21 cellular contexts compared by ENCODE assay signal in genomic region chr4:77163636-77164035, GRCh38. TPM values are rescaled to one million over a fixed set of nuclear protein-coding genes. Genes with fewer than 3 reads are reported as not detected.
A peak's percentile ranks its signal among the peaks of the same experiment; 100 is the strongest.
DNase-seq lines count a peak whose midpoint lies in the region; ATAC-seq, FAIRE-seq and TF ChIP-seq lines count a peak whose summit lies in the region.
"Had no signal": no experiment of that assay in that cellular context is flagged by ENCODE, and none has a peak within 500 bp of the region (broad histone marks: within the 10 kb centered on the region; RNA-seq: fewer than 3 reads in every experiment).

No MANE protein-coding gene starts in this region.

- H4K20me1 ChIP-seq in Loucy (ENCODE audit: insufficient read depth, low read length, poor library complexity, severe bottlenecking): peaks cover 100% of the 10 kb centered on the region

- peak overlapping the region; percentile 68 for H3K4me2 ChIP-seq in Loucy (ENCODE audit: low read depth, low read length, poor library complexity, severe bottlenecking)
- H3K4me2 ChIP-seq in trophoblast cell (ENCODE audit: low read length): no peak overlapping the region

- no peaks in the 10 kb centered on the region for H3K9me2 ChIP-seq in Loucy (replicated peaks; ENCODE audit: low read depth, low read length)

- H2AFZ ChIP-seq in Loucy (ENCODE audit: low read length) (no peak overlapping the region), trophoblast cell (ENCODE audit: insufficient read depth, low read length, poor library complexity) (no peak overlapping the region)

- H3K4me3 Mint-ChIP-seq in endothelial cell (ENCODE audit: unreplicated experiment) (peak overlapping the region; percentile 43), mesothelial cell of epicardium (no peak overlapping the region)
- H3K4me3 Mint-ChIP-seq in stimulated activated memory B cell treated with anti-CD40 and anti-IgM and Interleukin-4, amounts not matched to agents 10 μg/mL and 1 μg/mL and 100 μg/mL, for 72 hours: no peak overlapping the region
- H3K4me3 Mint-ChIP-seq: CD4-positive, alpha-beta memory T cell; H9 had no signal

- H3K23ac ChIP-seq in trophoblast cell (ENCODE audit: low read length): no peak overlapping the region

- H3K4me1 ChIP-seq in Loucy (ENCODE audit: insufficient read depth, low read length, poor library complexity, severe bottlenecking): peaks cover 81% of the 10 kb centered on the region
- H3K4me1 ChIP-seq in trophoblast cell (ENCODE audit: control insufficient read depth in 1 of 2, insufficient read depth in 2 of 2, low read length in 2 of 2): peaks cover 0 to 2% of the 10 kb centered on the region in 2 experiments
- H3K4me1 ChIP-seq in ascending aorta: peaks cover 0 to 6% of the 10 kb centered on the region in 2 donors

- H3K27me3 ChIP-seq in Loucy (ENCODE audit: insufficient read depth, low read length, poor library complexity, severe bottlenecking) (no peaks in the 10 kb centered on the region), trophoblast cell (ENCODE audit: insufficient read depth, low read length) (no peaks in the 10 kb centered on the region), ascending aorta (no peaks in the 10 kb centered on the region)

- TF ChIP-seq POLR2A in GM12891 (IDR thresholded peaks at IDR 0.05; ENCODE audit: low read depth, low read length): no peak

- no peak overlapping the region for H2AK5ac ChIP-seq in trophoblast cell (ENCODE audit: low read length)

- H3K9me3 Mint-ChIP-seq in endothelial cell (ENCODE audit: unreplicated experiment): no peaks in the 10 kb centered on the region
- no peaks in the 10 kb centered on the region for H3K9me3 Mint-ChIP-seq in mesothelial cell of epicardium
- no peaks in the 10 kb centered on the region for H3K9me3 Mint-ChIP-seq in stimulated activated memory B cell treated with anti-CD40 and anti-IgM and Interleukin-4, amounts not matched to agents 10 μg/mL and 1 μg/mL and 100 μg/mL, for 72 hours
- H3K9me3 Mint-ChIP-seq: CD4-positive, alpha-beta memory T cell; H9 had no signal

- no peak for FAIRE-seq in GM12891 (lab: Jason Lieb, UNC)
- FAIRE-seq: HepG2 had no signal

- H3K27me3 Mint-ChIP-seq in endothelial cell (ENCODE audit: unreplicated experiment) (no peaks in the 10 kb centered on the region), mesothelial cell of epicardium (ENCODE audit: low read depth) (no peaks in the 10 kb centered on the region)
- no peaks in the 10 kb centered on the region for H3K27me3 Mint-ChIP-seq in stimulated activated memory B cell treated with anti-CD40 and anti-IgM and Interleukin-4, amounts not matched to agents 10 μg/mL and 1 μg/mL and 100 μg/mL, for 72 hours
- H3K27me3 Mint-ChIP-seq: CD4-positive, alpha-beta memory T cell had no signal

- peaks cover under 1% of the 10 kb centered on the region for H3K79me1 ChIP-seq in trophoblast cell (ENCODE audit: low read length)

- H3K36me3 Mint-ChIP-seq in endothelial cell (ENCODE audit: low read depth, unreplicated experiment) (peaks cover 42% of the 10 kb centered on the region), mesothelial cell of epicardium (peaks cover 53% of the 10 kb centered on the region)
- peaks cover 62% of the 10 kb centered on the region for H3K36me3 Mint-ChIP-seq in stimulated activated memory B cell treated with anti-CD40 and anti-IgM and Interleukin-4, amounts not matched to agents 10 μg/mL and 1 μg/mL and 100 μg/mL, for 72 hours

- H2BK120ac ChIP-seq in trophoblast cell (ENCODE audit: insufficient read depth, low read length, poor library complexity): no peak overlapping the region

- no peak for DNase-seq in endothelial cell (ENCODE audit: low spot score)
- no peak for DNase-seq in mesothelial cell of epicardium (ENCODE audit: low spot score in 2 of 2, unreplicated experiment in 2 of 2)
- DNase-seq in trophoblast cell: no peak
- DNase-seq in ascending aorta (ENCODE audit: low spot score in 2 of 2): no peak
- no peak for DNase-seq in SKM-1 treated with dmso at 0.1 percent for 144 hours (lab: John Stamatoyannopoulos, UW; ENCODE audit: unreplicated experiment)
- DNase-seq in GM12891 (ENCODE audit: insufficient read length, low spot score): no peak
- DNase-seq: AML-193; CD4-positive, alpha-beta memory T cell; DMS79; H9; KBM-7; MV-4-11; NCI-H187; NCI-H2107; NCI-H510A; NCI-H774; Right ventricle myocardium superior had no signal

- intact Hi-C loops in ascending aorta (cut with DNase I): loop anchor here (2.0 kb wide), 1 partner anchor 213 kb away; no protein-coding TSS in a partner anchor

- H3K36me3 ChIP-seq in Loucy (ENCODE audit: insufficient read depth, low read length): peaks cover 88% of the 10 kb centered on the region
- H3K36me3 ChIP-seq in trophoblast cell (ENCODE audit: control insufficient read depth in 1 of 2, insufficient read depth in 2 of 2, low read length in 2 of 2): peaks cover 19 to 46% of the 10 kb centered on the region in 2 experiments
- peaks cover 70 to 76% of the 10 kb centered on the region in 2 donors for H3K36me3 ChIP-seq in ascending aorta

- H3K14ac ChIP-seq in trophoblast cell (ENCODE audit: low read length): no peak overlapping the region

- H3K79me2 ChIP-seq in Loucy (ENCODE audit: insufficient read depth, low read length) (peaks cover 98% of the 10 kb centered on the region), trophoblast cell (ENCODE audit: control insufficient read depth, insufficient read depth, low read length, poor library complexity) (no peaks in the 10 kb centered on the region)

- no peak overlapping the region for H4K12ac ChIP-seq in trophoblast cell (ENCODE audit: low read depth, low read length)

- H3K4me3 ChIP-seq in Loucy (ENCODE audit: low read length, poor library complexity, severe bottlenecking) (peak overlapping the region; percentile 53), trophoblast cell (ENCODE audit: low read depth, low read length) (no peak overlapping the region), ascending aorta (no peak overlapping the region)
- H3K4me3 ChIP-seq: SK-N-MC had no signal

- H3K4me1 Mint-ChIP-seq in endothelial cell (ENCODE audit: unreplicated experiment): peaks cover 5% of the 10 kb centered on the region
- H3K4me1 Mint-ChIP-seq in mesothelial cell of epicardium: peaks cover 45% of the 10 kb centered on the region
- H3K4me1 Mint-ChIP-seq in stimulated activated memory B cell treated with anti-CD40 and anti-IgM and Interleukin-4, amounts not matched to agents 10 μg/mL and 1 μg/mL and 100 μg/mL, for 72 hours: peaks cover 57% of the 10 kb centered on the region

- no peaks in the 10 kb centered on the region; the same call in 1 of the 2 replicates for H3F3A ChIP-seq in Loucy (ENCODE audit: low read depth)

- no peak overlapping the region for H3K4ac ChIP-seq in trophoblast cell (ENCODE audit: low read depth, low read length)

- H2BK5ac ChIP-seq in trophoblast cell (ENCODE audit: low read depth, low read length, poor library complexity): no peak overlapping the region

- no peak for ATAC-seq in stimulated activated memory B cell treated with anti-CD40 and anti-IgM and Interleukin-4, amounts not matched to agents 10 μg/mL and 1 μg/mL and 100 μg/mL, for 72 hours
- ATAC-seq: HepG2 had no signal

- H3K9ac ChIP-seq in Loucy (ENCODE audit: low read depth, low read length, poor library complexity, severe bottlenecking): peak overlapping the region; percentile 23
- H3K9ac ChIP-seq in trophoblast cell (ENCODE audit: low read length): no peak overlapping the region

- no peaks in the 10 kb centered on the region for H3K9me3 ChIP-seq in Loucy (ENCODE audit: insufficient read depth, low read depth, low read length)
- no peaks in the 10 kb centered on the region for H3K9me3 ChIP-seq in trophoblast cell (ENCODE audit: insufficient read depth, low read depth, low read length)
- H3K9me3 ChIP-seq in ascending aorta: no peaks in the 10 kb centered on the region

- H2BK12ac ChIP-seq in trophoblast cell (ENCODE audit: low read length): no peak overlapping the region

- H3K27ac Mint-ChIP-seq in endothelial cell (ENCODE audit: unreplicated experiment): peak overlapping the region; percentile 11
- H3K27ac Mint-ChIP-seq in mesothelial cell of epicardium: peak overlapping the region; percentile 64
- H3K27ac Mint-ChIP-seq in stimulated activated memory B cell treated with anti-CD40 and anti-IgM and Interleukin-4, amounts not matched to agents 10 μg/mL and 1 μg/mL and 100 μg/mL, for 72 hours: peak overlapping the region; percentile 77

- H3K27ac ChIP-seq in trophoblast cell (ENCODE audit: low read depth, low read length): no peak overlapping the region
- peak overlapping the region in 1 of 2 donors; percentile 8 for H3K27ac ChIP-seq in ascending aorta
- H3K27ac ChIP-seq: SK-N-MC had no signal

- no peak overlapping the region for H4K8ac ChIP-seq in trophoblast cell (ENCODE audit: low read depth, low read length)

- no peak overlapping the region for H3K18ac ChIP-seq in trophoblast cell (ENCODE audit: low read length)

- TF ChIP-seq CTCF in Loucy (conservative IDR thresholded peaks at IDR 0.05; ENCODE audit: low read length): no peak
- TF ChIP-seq CTCF in endothelial cell (IDR thresholded peaks at IDR 0.05; ENCODE audit: unreplicated experiment): no peak
- no peak for TF ChIP-seq CTCF in mesothelial cell of epicardium (IDR thresholded peaks at IDR 0.05; ENCODE audit: unreplicated experiment)
- no peak for TF ChIP-seq CTCF in ascending aorta (IDR thresholded peaks at IDR 0.05)

- WGBS in trophoblast cell (ENCODE audit: extremely low coverage, insufficient coverage, insufficient read length): no CpG with 5 or more reads among the region's 5 CpGs

- no peak overlapping the region for H4K91ac ChIP-seq in trophoblast cell (ENCODE audit: low read depth, low read length)

TF ChIP-seq in GM12891, 5 proteins besides CTCF, POLR2A, EP300 and RAD21:
- TF ChIP-seq PAX5 (IDR thresholded peaks at IDR 0.05; ENCODE audit: insufficient read depth, low read length, severe bottlenecking) (no peak), POU2F2 (IDR thresholded peaks at IDR 0.05; ENCODE audit: low read depth, low read length) (no peak), SPI1 (IDR thresholded peaks at IDR 0.05; ENCODE audit: low read depth, low read length) (no peak), POLR2AphosphoS5 (IDR thresholded peaks at IDR 0.05; ENCODE audit: low read depth, low read length) (no peak), TAF1 (IDR thresholded peaks at IDR 0.05; ENCODE audit: low read depth, low read length) (no peak)

RNA-seq across cellular contexts. Expression of gene CCNG2, which starts 6.6 kb away (rescaled TPM):
- total RNA-seq in endothelial cell (ENCODE audit: unreplicated experiment): 67.0 TPM
- total RNA-seq in mesothelial cell of epicardium: 84.5 to 89.3 TPM (median 86.5 TPM) in 3 replicates
- 69.7 and 76.1 TPM in 2 replicates for polyA plus RNA-seq in trophoblast cell (2013)
- 27.8 TPM for total RNA-seq in ascending aorta
- 11.8 TPM for polyA plus RNA-seq in GM12891 (2012; ENCODE audit: low read depth, missing spikeins)

Comparison
In these comparisons a context has a peak if more than half of its experiments do, and no peak if none do; other contexts are left out.
1. H3K27ac Mint-ChIP-seq: peak in every context shown above with its lines; median percentile 77 in stimulated activated memory B cell treated with anti-CD40 and anti-IgM and Interleukin-4, amounts not matched to agents 10 μg/mL and 1 μg/mL and 100 μg/mL, for 72 hours; 64 in mesothelial cell of epicardium; 11 in endothelial cell.